In the genomic region with DNA sequence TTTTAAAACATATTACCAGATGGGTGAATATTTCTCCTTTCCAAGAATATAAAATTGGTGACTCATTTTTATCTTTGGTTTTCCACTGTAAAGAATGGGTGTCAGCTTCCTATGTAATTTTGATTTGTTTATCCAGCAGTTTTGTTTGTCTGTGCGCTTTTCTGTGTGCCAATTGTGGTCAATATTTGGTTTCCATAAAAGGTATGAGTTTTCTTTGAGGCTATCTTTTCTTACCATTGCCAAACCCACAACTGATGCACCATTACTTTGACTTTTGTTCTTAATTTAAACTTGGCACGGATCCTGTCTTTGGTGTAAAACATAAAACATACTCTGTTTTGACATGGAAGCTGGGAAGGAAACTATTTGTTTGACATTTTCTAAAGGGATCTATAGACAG, we compare ENCODE assay signal across 16 cellular contexts.
A peak's percentile ranks its signal among the peaks of the same experiment; 100 is the strongest.
DNase-seq lines count a peak whose midpoint lies in the region; ATAC-seq and TF ChIP-seq lines count a peak whose summit lies in the region.
"Had no signal": no experiment of that assay in that cellular context is flagged by ENCODE, and none has a peak within 500 bp of the region (broad histone marks: within the 10 kb centered on the region; RNA-seq: fewer than 3 reads in every experiment).

No MANE protein-coding gene starts in this region.

- H3K4me1 ChIP-seq in PC-3 (ENCODE audit: insufficient read depth, low read length), result peaks cover 13% of the 10 kb centered on the region
- H3K4me1 ChIP-seq in prostate gland (replicated peaks), result no peaks in the 10 kb centered on the region
- H3K4me1 ChIP-seq: esophagus squamous epithelium, tibial artery had no signal

- H3K79me2 ChIP-seq in PC-3 (ENCODE audit: low read length), result no peaks in the 10 kb centered on the region

- no peaks in the 10 kb centered on the region for H3F3A ChIP-seq in PC-3 (ENCODE audit: low read length, unreplicated experiment)

- H3K27ac ChIP-seq in PC-3 (ENCODE audit: low read length) (no peak overlapping the region), prostate gland (no peak overlapping the region)
- H3K27ac ChIP-seq: esophagus squamous epithelium, tibial artery, WERI-Rb-1 had no signal

- no peaks in the 10 kb centered on the region for H3K36me3 ChIP-seq in PC-3 (ENCODE audit: low read depth, low read length)
- no peaks in the 10 kb centered on the region for H3K36me3 ChIP-seq in prostate gland
- H3K36me3 ChIP-seq: esophagus squamous epithelium, tibial artery, WERI-Rb-1 had no signal

- H3K4me3 ChIP-seq in PC-3 (ENCODE audit: low read length) (no peak overlapping the region), prostate gland (no peak overlapping the region)
- H3K4me3 ChIP-seq: esophagus squamous epithelium, tibial artery had no signal

- no peaks in the 10 kb centered on the region for H3K9me2 ChIP-seq in PC-3 (replicated peaks; ENCODE audit: low read length)

- H4K20me1 ChIP-seq in PC-3 (ENCODE audit: low read length), result no peaks in the 10 kb centered on the region

- BruUV-seq in PC-3 (replicated peaks; lab: Mats Ljungman, UMichigan), result no TSS peak

- H3K9me3 ChIP-seq in PC-3 (ENCODE audit: low read length) (no peaks in the 10 kb centered on the region), prostate gland (no peaks in the 10 kb centered on the region)
- H3K9me3 ChIP-seq: esophagus squamous epithelium, tibial artery had no signal

- CTCF ChIA-PET in PC-3 (lab: Charles Lee), result interaction anchor here (0.5 to 0.8 kb wide), 2 partner anchors 18 to 174 kb away, joined by 3 to 4 read pairs; no protein-coding TSS in a partner anchor

- no peak for TF ChIP-seq POLR2A in prostate gland (IDR thresholded peaks at IDR 0.05)

- POLR2A ChIA-PET in PC-3 (lab: Charles Lee; ENCODE audit: unreplicated experiment), result no interaction called here

- intact Hi-C loops in PC-3 (cut with micrococcal nuclease), result loop anchor here (1.0 to 10.0 kb wide), 4 partner anchors 45 to 1503 kb away; no protein-coding TSS in a partner anchor
- intact Hi-C loops in prostate gland (cut with DNase I), result no loop called here

- H3K27me3 ChIP-seq in PC-3 (ENCODE audit: low read length), result peaks cover 40% of the 10 kb centered on the region
- H3K27me3 ChIP-seq in prostate gland (replicated peaks; ENCODE audit: insufficient read depth), result no peaks in the 10 kb centered on the region
- H3K27me3 ChIP-seq: esophagus squamous epithelium, tibial artery had no signal

- peak; percentile 95 for ATAC-seq in PC-3
- no peak for ATAC-seq in GM18868 (IDR thresholded peaks at IDR 0.05; ENCODE audit: unreplicated experiment)

- 37% methylated on average over 2 of the region's 2 CpGs for WGBS in prostate gland

- H3K4me2 ChIP-seq in PC-3 (ENCODE audit: low read length), result peak overlapping the region; percentile 19; the same call in 1 of the 2 replicates

- H3K9ac ChIP-seq in PC-3 (ENCODE audit: low read length), result no peak overlapping the region

- TF ChIP-seq CTCF in PC-3 (conservative IDR thresholded peaks at IDR 0.05; ENCODE audit: low read depth, low read length) (no peak), prostate gland (IDR thresholded peaks at IDR 0.05) (no peak)

- no peak overlapping the region for H2AFZ ChIP-seq in PC-3 (ENCODE audit: low read length)

- DNase-seq in A172 (ENCODE audit: low spot score), result peak; percentile 16
- peak; percentile 10 for DNase-seq in NCI-H1092 (lab: John Stamatoyannopoulos, UW)
- peak; percentile 82 for DNase-seq in PC-3
- DNase-seq in fibroblast of peridontal ligament (ENCODE audit: extremely low read depth), result peak; percentile 84
- no peak for DNase-seq in NCI-H82 treated with DMSO at 0.1 percent for 48 hours (lab: John Stamatoyannopoulos, UW; ENCODE audit: unreplicated experiment)
- DNase-seq in activated CD4-positive, alpha-beta T cell treated with anti-CD3 and anti-CD28 coated beads, Interleukin-2, amount 50 U/mL, for 48 hours, result no peak
- no peak for DNase-seq in prostate gland (ENCODE audit: low spot score)
- DNase-seq: ACHN; activated naive CD4-positive, alpha-beta T cell treated with anti-CD3 and anti-CD28 coated beads, Interleukin-2, amount 50 U/mL, for 16 hours; esophagus squamous epithelium; NCI-H524 treated with DMSO at 0.1 percent for 48 hours; posterior cingulate gyrus; SHP77; tibial artery; WERI-Rb-1 had no signal

Comparison
In these comparisons a context has a peak if more than half of its experiments do, and no peak if none do; other contexts are left out.
1. DNase-seq: peak in A172 (single experiment), NCI-H1092 (single experiment), PC-3 (single experiment) and fibroblast of peridontal ligament (single experiment); none in NCI-H82 treated with DMSO at 0.1 percent for 48 hours (single experiment), activated CD4-positive, alpha-beta T cell treated with anti-CD3 and anti-CD28 coated beads, Interleukin-2, amount 50 U/mL, for 48 hours (0 of 2) and prostate gland (single experiment).